ENCODE assay signal across 9 cellular contexts in the genomic region with DNA sequence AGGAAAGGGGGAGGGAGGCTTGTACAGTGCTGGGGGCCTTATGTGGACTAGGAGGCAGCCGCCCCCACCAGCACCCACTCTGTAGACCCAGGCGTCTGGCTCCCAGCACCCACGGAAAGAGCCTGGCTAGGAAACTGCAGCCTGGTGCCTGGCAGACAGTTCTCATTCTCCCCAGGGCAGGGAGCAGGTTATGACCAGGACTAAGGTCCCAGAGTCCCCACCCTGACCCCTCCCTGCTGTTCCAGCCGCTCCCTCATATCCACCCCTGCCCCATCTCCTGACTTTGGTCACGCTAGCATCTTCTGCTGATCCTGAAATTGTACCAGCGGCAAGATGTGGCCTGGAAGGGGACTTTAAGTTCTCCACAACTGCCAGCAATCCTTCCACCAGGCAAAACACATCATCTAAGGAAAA. TPM values are rescaled to one million over a fixed set of nuclear protein-coding genes. Genes with fewer than 3 reads are reported as not detected.
DNase-seq lines count a peak whose midpoint lies in the region; ATAC-seq and TF ChIP-seq lines count a peak whose summit lies in the region.
"Had no signal": no experiment of that assay in that cellular context is flagged by ENCODE, and none has a peak within 500 bp of the region (broad histone marks: within the 10 kb centered on the region; RNA-seq: fewer than 3 reads in every experiment).

A gene with protein sequence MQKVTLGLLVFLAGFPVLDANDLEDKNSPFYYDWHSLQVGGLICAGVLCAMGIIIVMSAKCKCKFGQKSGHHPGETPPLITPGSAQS (plus strand): TSS at position 286 of the 414 bp plus-strand sequence. CDS start 3,554 bp downstream, outside the sequence.

- peaks cover 3% of the 10 kb centered on the region for H3K27me3 Mint-ChIP-seq in stimulated activated naive CD8-positive, alpha-beta T cell treated with anti-CD3 and anti-CD28 coated beads, Interleukin-15, Interleukin-2, amounts not matched to agents 100 ng/mL and 50 ng/mL, for 24 hours
- H3K27me3 Mint-ChIP-seq in endothelial cell (ENCODE audit: unreplicated experiment): peaks cover 7% of the 10 kb centered on the region
- H3K27me3 Mint-ChIP-seq in neural crest cell (ENCODE audit: low read depth): peaks cover 3% of the 10 kb centered on the region

- ATAC-seq in stimulated activated naive CD8-positive, alpha-beta T cell treated with anti-CD3 and anti-CD28 coated beads, Interleukin-15, Interleukin-2, amounts not matched to agents 100 U/mL and 50 U/mL, for 24 hours: no peak
- ATAC-seq in HG03095 (IDR thresholded peaks at IDR 0.05; ENCODE audit: unreplicated experiment): no peak

- H3K36me3 ChIP-seq in vagina: no peaks in the 10 kb centered on the region

- peaks cover 30% of the 10 kb centered on the region for H3K4me1 ChIP-seq in vagina

- no peaks in the 10 kb centered on the region for H3K27me3 ChIP-seq in vagina

- DNase-seq in stimulated activated naive CD8-positive, alpha-beta T cell treated with anti-CD3 and anti-CD28 coated beads, Interleukin-15, Interleukin-2, amounts not matched to agents 100 U/mL and 50 U/mL, for 24 hours: no peak
- no peak for DNase-seq in endothelial cell (ENCODE audit: low spot score)
- no peak for DNase-seq in neural crest cell (ENCODE audit: low read depth, low spot score)
- DNase-seq in vagina (ENCODE audit: extremely low spot score in 2 of 2): no peak
- DNase-seq in cortex of kidney (lab: John Stamatoyannopoulos, UW): no peak
- DNase-seq in DMS53 treated with DMSO at 0.1 percent for 48 hours (lab: John Stamatoyannopoulos, UW; ENCODE audit: unreplicated experiment): no peak
- DNase-seq: NCI-H510A treated with DMSO at 0.1 percent for 48 hours had no signal

- H3K27ac ChIP-seq in vagina: peak within 1 kb of the TSS; percentile 94

- H3K9me3 ChIP-seq in vagina: no peaks in the 10 kb centered on the region

- no peak for TF ChIP-seq POLR2A in vagina (IDR thresholded peaks at IDR 0.05)

- H3K27ac Mint-ChIP-seq in stimulated activated naive CD8-positive, alpha-beta T cell treated with anti-CD3 and anti-CD28 coated beads, Interleukin-15, Interleukin-2, amounts not matched to agents 100 ng/mL and 50 ng/mL, for 24 hours: no peak within 1 kb of the TSS
- H3K27ac Mint-ChIP-seq in endothelial cell (ENCODE audit: unreplicated experiment) (no peak within 1 kb of the TSS), neural crest cell (ENCODE audit: unreplicated experiment) (peak within 1 kb of the TSS; percentile 90)

- peaks cover 6% of the 10 kb centered on the region for H3K4me1 Mint-ChIP-seq in stimulated activated naive CD8-positive, alpha-beta T cell treated with anti-CD3 and anti-CD28 coated beads, Interleukin-15, Interleukin-2, amounts not matched to agents 100 ng/mL and 50 ng/mL, for 24 hours (ENCODE audit: low read depth)
- H3K4me1 Mint-ChIP-seq in endothelial cell (ENCODE audit: unreplicated experiment) (peaks cover 10% of the 10 kb centered on the region), neural crest cell (peaks cover 54% of the 10 kb centered on the region)

- no peaks in the 10 kb centered on the region for H3K36me3 Mint-ChIP-seq in stimulated activated naive CD8-positive, alpha-beta T cell treated with anti-CD3 and anti-CD28 coated beads, Interleukin-15, Interleukin-2, amounts not matched to agents 100 ng/mL and 50 ng/mL, for 24 hours (ENCODE audit: low read depth)
- H3K36me3 Mint-ChIP-seq in endothelial cell (ENCODE audit: low read depth, unreplicated experiment) (no peaks in the 10 kb centered on the region), neural crest cell (ENCODE audit: low read depth) (no peaks in the 10 kb centered on the region)

- TF ChIP-seq CTCF in endothelial cell (IDR thresholded peaks at IDR 0.05; ENCODE audit: unreplicated experiment): no peak
- no peak for TF ChIP-seq CTCF in neural crest cell (conservative IDR thresholded peaks at IDR 0.05)
- no peak for TF ChIP-seq CTCF in vagina (IDR thresholded peaks at IDR 0.05)

- intact Hi-C loops in vagina (cut with DNase I): loop anchor here (2.0 kb wide), 1 partner anchor 19 kb away; the partner anchor contains the start of gene LGI4

- peak within 1 kb of the TSS; percentile 32 for H3K4me3 Mint-ChIP-seq in stimulated activated naive CD8-positive, alpha-beta T cell treated with anti-CD3 and anti-CD28 coated beads, Interleukin-15, Interleukin-2, amounts not matched to agents 100 ng/mL and 50 ng/mL, for 24 hours
- peak within 1 kb of the TSS; percentile 56 for H3K4me3 Mint-ChIP-seq in endothelial cell (ENCODE audit: unreplicated experiment)
- H3K4me3 Mint-ChIP-seq in neural crest cell: peak within 1 kb of the TSS; percentile 78

- peak within 1 kb of the TSS; percentile 31 to 46 for H3K4me3 ChIP-seq in vagina

- H3K9me3 Mint-ChIP-seq in stimulated activated naive CD8-positive, alpha-beta T cell treated with anti-CD3 and anti-CD28 coated beads, Interleukin-15, Interleukin-2, amounts not matched to agents 100 ng/mL and 50 ng/mL, for 24 hours: no peaks in the 10 kb centered on the region
- H3K9me3 Mint-ChIP-seq in endothelial cell (ENCODE audit: unreplicated experiment) (no peaks in the 10 kb centered on the region), neural crest cell (no peaks in the 10 kb centered on the region)

RNA-seq across cellular contexts. Expression of the gene that starts here (rescaled TPM):
- total RNA-seq in endothelial cell (ENCODE audit: unreplicated experiment): not detected
- 2.5 and 2.8 TPM in 2 replicates for total RNA-seq in neural crest cell
- total RNA-seq in vagina: 788 TPM

Comparison
In these comparisons a context has a peak if more than half of its experiments do, and no peak if none do; other contexts are left out.
1. RNA of the gene that starts here (total RNA-seq): 788 TPM in vagina (single experiment); 2.5 to 2.8 TPM in neural crest cell and not detected in endothelial cell (single experiment); every median in the first group is over 100 times any median in the second.
2. Peak in every context shown above with its lines, with median percentiles within 50 percentile points of each other: H3K4me3 Mint-ChIP-seq.